ENCODE assay signal across 23 cellular contexts in the genomic region with DNA sequence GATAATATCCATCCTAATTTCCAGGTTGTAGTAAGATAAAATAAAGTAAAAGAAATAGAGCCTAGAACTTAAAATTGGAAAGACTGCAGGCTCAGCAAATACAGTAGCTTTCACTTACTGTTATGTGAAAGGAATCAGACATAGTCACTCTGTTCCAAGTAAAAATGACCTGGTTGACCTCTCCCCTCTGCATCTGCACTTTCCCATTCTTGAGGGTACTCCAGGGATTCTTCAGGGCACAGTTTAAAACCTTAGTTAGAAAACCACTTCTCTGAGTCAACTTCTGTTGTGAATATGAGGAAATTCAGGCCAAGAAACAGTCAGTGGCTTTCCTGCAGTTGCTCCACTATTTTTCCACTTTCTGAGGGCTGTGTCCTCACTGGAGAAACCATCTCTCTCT. TPM values are rescaled to one million over a fixed set of nuclear protein-coding genes. Genes with fewer than 3 reads are reported as not detected.
DNase-seq lines count a peak whose midpoint lies in the region; ATAC-seq, FAIRE-seq and TF ChIP-seq lines count a peak whose summit lies in the region.
"Had no signal": no experiment of that assay in that cellular context is flagged by ENCODE, and none has a peak within 500 bp of the region (broad histone marks: within the 10 kb centered on the region; RNA-seq: fewer than 3 reads in every experiment).

No MANE protein-coding gene starts in this region.

- peaks cover 8% of the 10 kb centered on the region for H3K36me3 Mint-ChIP-seq in astrocyte (ENCODE audit: low read depth, unreplicated experiment)
- H3K36me3 Mint-ChIP-seq: activated naive CD4-positive, alpha-beta T cell treated with anti-CD3 and anti-CD28 coated beads, Interleukin-2, amount 50 U/mL, for 24 hours; naive thymus-derived CD8-positive, alpha-beta T cell had no signal

- no peaks in the 10 kb centered on the region for H3K36me3 ChIP-seq in astrocyte (ENCODE audit: insufficient read depth, low read length)
- H3K36me3 ChIP-seq in left lung: no peaks in the 10 kb centered on the region
- no peaks in the 10 kb centered on the region for H3K36me3 ChIP-seq in smooth muscle cell (ENCODE audit: low read depth)
- no peaks in the 10 kb centered on the region for H3K36me3 ChIP-seq in Karpas-422 (ENCODE audit: insufficient read depth, low read length)
- H3K36me3 ChIP-seq in BE2C: no peaks in the 10 kb centered on the region
- H3K36me3 ChIP-seq: colonic mucosa, heart left ventricle, MG63, tibial nerve had no signal

- peak; percentile 97 for ATAC-seq in left lung
- no peak for ATAC-seq in GM21737 (IDR thresholded peaks at IDR 0.05; ENCODE audit: unreplicated experiment)
- ATAC-seq: naive thymus-derived CD8-positive, alpha-beta T cell; stimulated activated naive CD8-positive, alpha-beta T cell treated with anti-CD3 and anti-CD28 coated beads, Interleukin-15, Interleukin-2, amounts not matched to agents 100 U/mL and 50 U/mL, for 24 hours had no signal

- H3K27ac ChIP-seq in astrocyte (ENCODE audit: low read depth, low read length) (no peak overlapping the region), left lung (no peak overlapping the region), smooth muscle cell (ENCODE audit: low read depth) (no peak overlapping the region), Karpas-422 (ENCODE audit: low read length) (no peak overlapping the region)
- H3K27ac ChIP-seq: colonic mucosa, parathyroid adenoma, tibial nerve had no signal

- TF ChIP-seq CTCF in astrocyte (IDR thresholded peaks at IDR 0.05; ENCODE audit: insufficient read depth, low read depth, low read length) (no peak), left lung (IDR thresholded peaks at IDR 0.05) (no peak), smooth muscle cell (IDR thresholded peaks at IDR 0.05; ENCODE audit: borderline replicate concordance, insufficient read depth, poor library complexity, severe bottlenecking) (no peak), BE2C (IDR thresholded peaks at IDR 0.05; ENCODE audit: low read depth, low read length) (no peak)

- H3K27ac Mint-ChIP-seq in astrocyte (ENCODE audit: unreplicated experiment): peak overlapping the region; percentile 53
- H3K27ac Mint-ChIP-seq: activated naive CD4-positive, alpha-beta T cell treated with anti-CD3 and anti-CD28 coated beads, Interleukin-2, amount 50 U/mL, for 24 hours; activated T-helper 1 cell treated with anti-CD3 and anti-CD28 coated beads, Interleukin-12 subunit alpha, Interleukin-12 subunit beta, Interleukin-2, Interleukin-4 antibody, amounts not matched to agents 30 ng/mL and 10 ng/mL and 1 ng/mL, durations not matched to agents 14 hours and 24 hours and 36 hours; naive thymus-derived CD8-positive, alpha-beta T cell had no signal

- FAIRE-seq in astrocyte (lab: Jason Lieb, UNC): no peak

- H3K4me3 ChIP-seq in astrocyte (ENCODE audit: insufficient read depth, low read depth, low read length) (no peak overlapping the region), left lung (no peak overlapping the region), smooth muscle cell (no peak overlapping the region), Karpas-422 (ENCODE audit: low read length) (no peak overlapping the region), BE2C (ENCODE audit: low read depth, low read length) (no peak overlapping the region)
- H3K4me3 ChIP-seq: colonic mucosa, heart left ventricle, MG63, tibial nerve had no signal

- H3K9ac ChIP-seq in astrocyte (ENCODE audit: low read length) (no peak overlapping the region), smooth muscle cell (ENCODE audit: low read depth) (no peak overlapping the region), Karpas-422 (ENCODE audit: low read length) (no peak overlapping the region)
- H3K9ac ChIP-seq: parathyroid adenoma had no signal

- H2AFZ ChIP-seq in astrocyte (ENCODE audit: low read depth, low read length) (no peak overlapping the region), smooth muscle cell (ENCODE audit: low read depth) (peak overlapping the region; percentile 39), Karpas-422 (ENCODE audit: low read length) (no peak overlapping the region)
- H2AFZ ChIP-seq: parathyroid adenoma had no signal

- no peaks in the 10 kb centered on the region for H3K27me3 ChIP-seq in astrocyte (ENCODE audit: insufficient read depth, low read length)
- H3K27me3 ChIP-seq in left lung: no peaks in the 10 kb centered on the region
- H3K27me3 ChIP-seq in smooth muscle cell (ENCODE audit: low read depth): no peaks in the 10 kb centered on the region
- no peaks in the 10 kb centered on the region for H3K27me3 ChIP-seq in Karpas-422 (ENCODE audit: low read length)
- H3K27me3 ChIP-seq in BE2C: no peaks in the 10 kb centered on the region
- H3K27me3 ChIP-seq: colonic mucosa, heart left ventricle, MG63, tibial nerve had no signal

- DNase-seq in GM04504 (ENCODE audit: low read depth) (peak; percentile 3), astrocyte (ENCODE audit: low read depth) (no peak), left lung (no peak), smooth muscle cell (lab: John Stamatoyannopoulos, UW; ENCODE audit: unreplicated experiment) (no peak), GF-D8 (lab: John Stamatoyannopoulos, UW) (no peak), Karpas-422 (no peak), BE2C (no peak)
- DNase-seq: AML-193; colonic mucosa; DMS79 treated with DMSO at 0.1 percent for 48 hours; IMR-90; MG63; naive thymus-derived CD8-positive, alpha-beta T cell; NCI-H1436 treated with DMSO at 0.1 percent for 48 hours; NCI-H69; stimulated activated naive CD8-positive, alpha-beta T cell treated with anti-CD3 and anti-CD28 coated beads, Interleukin-15, Interleukin-2, amounts not matched to agents 100 U/mL and 50 U/mL, for 24 hours; SW 1271 had no signal

- H3F3A ChIP-seq in smooth muscle cell (ENCODE audit: low read depth): peaks cover 3% of the 10 kb centered on the region

- intact Hi-C loops in left lung (cut with DNase I): no loop called here

- no peaks in the 10 kb centered on the region for H3K9me3 ChIP-seq in astrocyte (ENCODE audit: insufficient read depth, low read depth, low read length)
- no peaks in the 10 kb centered on the region for H3K9me3 ChIP-seq in left lung
- H3K9me3 ChIP-seq in smooth muscle cell (replicated peaks; ENCODE audit: low read depth): no peaks in the 10 kb centered on the region
- H3K9me3 ChIP-seq in Karpas-422 (ENCODE audit: low read length): no peaks in the 10 kb centered on the region
- H3K9me3 ChIP-seq in BE2C: no peaks in the 10 kb centered on the region
- H3K9me3 ChIP-seq: colonic mucosa, heart left ventricle, MG63, tibial nerve had no signal

- no peaks in the 10 kb centered on the region for H3K27me3 Mint-ChIP-seq in astrocyte (ENCODE audit: low read depth, unreplicated experiment)

- H3K9me3 Mint-ChIP-seq in astrocyte (ENCODE audit: unreplicated experiment): peaks cover 3% of the 10 kb centered on the region

- H3K79me2 ChIP-seq in astrocyte (ENCODE audit: insufficient read depth, low read length): no peaks in the 10 kb centered on the region
- no peaks in the 10 kb centered on the region for H3K79me2 ChIP-seq in smooth muscle cell (ENCODE audit: low read depth)
- H3K79me2 ChIP-seq in Karpas-422 (ENCODE audit: low read length): no peaks in the 10 kb centered on the region
- H3K79me2 ChIP-seq: parathyroid adenoma had no signal

- no peak overlapping the region for H3K4me3 Mint-ChIP-seq in astrocyte (ENCODE audit: unreplicated experiment)
- H3K4me3 Mint-ChIP-seq: activated naive CD4-positive, alpha-beta T cell treated with anti-CD3 and anti-CD28 coated beads, Interleukin-2, amount 50 U/mL, for 24 hours; activated T-helper 1 cell treated with anti-CD3 and anti-CD28 coated beads, Interleukin-12 subunit alpha, Interleukin-12 subunit beta, Interleukin-2, Interleukin-4 antibody, amounts not matched to agents 30 ng/mL and 10 ng/mL and 1 ng/mL, durations not matched to agents 14 hours and 24 hours and 36 hours; naive thymus-derived CD8-positive, alpha-beta T cell had no signal

- H3K4me1 ChIP-seq in astrocyte (ENCODE audit: insufficient read depth, low read length) (no peaks in the 10 kb centered on the region), left lung (peaks cover 0 to 4% of the 10 kb centered on the region in 2 donors), smooth muscle cell (ENCODE audit: low read depth) (no peaks in the 10 kb centered on the region), Karpas-422 (ENCODE audit: low read length) (no peaks in the 10 kb centered on the region), BE2C (no peaks in the 10 kb centered on the region)
- H3K4me1 ChIP-seq: colonic mucosa, parathyroid adenoma had no signal

- H4K20me1 ChIP-seq in astrocyte (ENCODE audit: insufficient read depth, low read length) (no peaks in the 10 kb centered on the region), smooth muscle cell (ENCODE audit: low read depth) (no peaks in the 10 kb centered on the region), Karpas-422 (ENCODE audit: insufficient read depth, low read depth, low read length) (no peaks in the 10 kb centered on the region)

- peaks cover 15% of the 10 kb centered on the region for H3K4me1 Mint-ChIP-seq in astrocyte (ENCODE audit: low read depth, unreplicated experiment)
- H3K4me1 Mint-ChIP-seq: activated naive CD4-positive, alpha-beta T cell treated with anti-CD3 and anti-CD28 coated beads, Interleukin-2, amount 50 U/mL, for 24 hours; naive thymus-derived CD8-positive, alpha-beta T cell had no signal

- H3K4me2 ChIP-seq in astrocyte (ENCODE audit: low read length) (no peak overlapping the region), smooth muscle cell (no peak overlapping the region), Karpas-422 (ENCODE audit: low read depth, low read length, poor library complexity, severe bottlenecking) (no peak overlapping the region)

- H3K9me2 ChIP-seq in Karpas-422 (replicated peaks; ENCODE audit: insufficient read depth, low read length): no peaks in the 10 kb centered on the region

RNA-seq across cellular contexts. Expression of a gene that starts 42.9 kb away (rescaled TPM):
- 20.5 and 24.6 TPM in 2 replicates for total RNA-seq in astrocyte
- 10 to 100 TPM; 15.3 to 17.9 TPM for total RNA-seq in left lung
- 7.5 and 8.1 TPM in 2 replicates for total RNA-seq in smooth muscle cell
- 0.55 and 5.0 TPM in 2 replicates for polyA plus RNA-seq in smooth muscle cell
- total RNA-seq in Karpas-422 (2014; rRNA removed; shearing (Covaris generic); ENCODE audit: low replicate concordance): not detected in 2 replicates
- 9.0 TPM for polyA plus RNA-seq in BE2C (2012; ENCODE audit: insufficient read depth, insufficient read length, low read depth)
- total RNA-seq: activated T-helper 1 cell treated with anti-CD3 and anti-CD28 coated beads, Interleukin-12 subunit alpha, Interleukin-12 subunit beta, Interleukin-2, Interleukin-4 antibody, amounts not matched to agents 30 ng/mL and 10 ng/mL and 1 ng/mL, durations not matched to agents 14 hours and 24 hours and 36 hours; naive thymus-derived CD8-positive, alpha-beta T cell had no signal
